ENCODE assay signal across 22 cellular contexts in genomic region chr11:130120045-130120444, GRCh38. TPM values are rescaled to one million over a fixed set of nuclear protein-coding genes. Genes with fewer than 3 reads are reported as not detected.
"Had no signal": no experiment of that assay in that cellular context is flagged by ENCODE, and none has a peak within 500 bp of the region (broad histone marks: within the 10 kb centered on the region; RNA-seq: fewer than 3 reads in every experiment).

No MANE protein-coding gene starts in this region.

- H3K27me3 Mint-ChIP-seq: effector memory CD8-positive, alpha-beta T cell had no signal

- H3K27me3 ChIP-seq: body of pancreas, foreskin keratinocyte, hepatocyte, tibial nerve had no signal

- H3K9me3 ChIP-seq: body of pancreas, lower lobe of right lung, psoas muscle, tibial nerve had no signal

- DNase-seq: activated CD4-positive, alpha-beta T cell treated with anti-CD3 and anti-CD28 coated beads, Interleukin-2, amount 10 ng/mL, durations not matched to agents 24 days and 14 days; activated CD8-positive, alpha-beta T cell treated with anti-CD3 and anti-CD28 coated beads for 36 hours; activated naive CD4-positive, alpha-beta T cell treated with Interleukin-2 at 50 U/mL for 16 hours; activated naive CD8-positive, alpha-beta T cell treated with anti-CD3 and anti-CD28 coated beads, Interleukin-2, amount 10 ng/mL, durations not matched to agents 7 days and 5 days; activated T-cell treated with anti-CD3 and anti-CD28 coated beads, Interleukin-2, amount 50 U/mL, for 24 hours; body of pancreas; effector memory CD8-positive, alpha-beta T cell; foreskin keratinocyte; lower lobe of right lung; psoas muscle; right cardiac atrium; stimulated activated CD4-positive, alpha-beta T cell treated with anti-CD3 and anti-CD28 coated beads, Interleukin-15, amount 100 ng/mL, for 24 hours; stimulated activated CD4-positive, alpha-beta T cell treated with anti-CD3 and anti-CD28 coated beads, Interleukin-2, amount 100 ng/mL, for 48 hours; T1000 had no signal

- H3K9me3 Mint-ChIP-seq: activated CD4-positive, alpha-beta T cell treated with anti-CD3 and anti-CD28 coated beads, Interleukin-2, amount 10 ng/mL, durations not matched to agents 24 days and 14 days; activated CD8-positive, alpha-beta T cell treated with anti-CD3 and anti-CD28 coated beads for 36 hours; activated naive CD8-positive, alpha-beta T cell treated with anti-CD3 and anti-CD28 coated beads, Interleukin-2, amount 10 ng/mL, durations not matched to agents 7 days and 5 days; activated T-cell treated with anti-CD3 and anti-CD28 coated beads, Interleukin-2, amount 50 U/mL, for 24 hours; activated T-helper 2 cell treated with anti-CD3 and anti-CD28 coated beads, Interferon-gamma antibody, Interleukin-2, Interleukin-4, amounts not matched to agents 10 μg/mL and 5 μg/mL and 100 μg/mL, durations not matched to agents 14 hours and 24 hours and 36 hours; effector memory CD8-positive, alpha-beta T cell; mesothelial cell of epicardium; neural crest cell; stimulated activated naive CD8-positive, alpha-beta T cell treated with anti-CD3 and anti-CD28 coated beads, Interleukin-15, Interleukin-2, amounts not matched to agents 100 ng/mL and 50 ng/mL, for 24 hours had no signal

- H3K27ac ChIP-seq: body of pancreas, foreskin keratinocyte, hepatocyte, lower lobe of right lung, psoas muscle, tibial nerve had no signal

- H3K4me2 ChIP-seq: hepatocyte had no signal

- H3K4me1 ChIP-seq: foreskin keratinocyte had no signal

- H3K27ac Mint-ChIP-seq: activated CD4-positive, alpha-beta T cell treated with anti-CD3 and anti-CD28 coated beads, Interleukin-2, amount 10 ng/mL, durations not matched to agents 24 days and 14 days; activated CD8-positive, alpha-beta T cell treated with anti-CD3 and anti-CD28 coated beads for 36 hours; activated naive CD8-positive, alpha-beta T cell treated with anti-CD3 and anti-CD28 coated beads, Interleukin-2, amount 10 ng/mL, durations not matched to agents 7 days and 5 days; activated T-cell treated with anti-CD3 and anti-CD28 coated beads, Interleukin-2, amount 50 U/mL, for 24 hours; activated T-helper 2 cell treated with anti-CD3 and anti-CD28 coated beads, Interferon-gamma antibody, Interleukin-2, Interleukin-4, amounts not matched to agents 10 μg/mL and 5 μg/mL and 100 μg/mL, durations not matched to agents 14 hours and 24 hours and 36 hours; mesothelial cell of epicardium; stimulated activated naive CD8-positive, alpha-beta T cell treated with anti-CD3 and anti-CD28 coated beads, Interleukin-15, Interleukin-2, amounts not matched to agents 100 ng/mL and 50 ng/mL, for 24 hours had no signal

- ATAC-seq: body of pancreas; effector memory CD8-positive, alpha-beta T cell; foreskin keratinocyte; lower lobe of right lung; psoas muscle; right cardiac atrium had no signal

- H3K4me3 Mint-ChIP-seq: activated CD4-positive, alpha-beta T cell treated with anti-CD3 and anti-CD28 coated beads, Interleukin-2, amount 10 ng/mL, durations not matched to agents 24 days and 14 days; activated CD8-positive, alpha-beta T cell treated with anti-CD3 and anti-CD28 coated beads for 36 hours; activated naive CD8-positive, alpha-beta T cell treated with anti-CD3 and anti-CD28 coated beads, Interleukin-2, amount 10 ng/mL, durations not matched to agents 7 days and 5 days; activated T-cell treated with anti-CD3 and anti-CD28 coated beads, Interleukin-2, amount 50 U/mL, for 24 hours; mesothelial cell of epicardium; neural crest cell; stimulated activated naive CD8-positive, alpha-beta T cell treated with anti-CD3 and anti-CD28 coated beads, Interleukin-15, Interleukin-2, amounts not matched to agents 100 ng/mL and 50 ng/mL, for 24 hours had no signal

- H2AFZ ChIP-seq: hepatocyte had no signal

- H3K4me3 ChIP-seq: body of pancreas, hepatocyte, lower lobe of right lung, psoas muscle, tibial nerve had no signal

RNA-seq across cellular contexts. Expression of gene ST14, which starts 39.5 kb away (rescaled TPM):
- total RNA-seq: activated CD4-positive, alpha-beta T cell treated with anti-CD3 and anti-CD28 coated beads, Interleukin-2, amount 10 ng/mL, durations not matched to agents 24 days and 14 days; activated CD8-positive, alpha-beta T cell treated with anti-CD3 and anti-CD28 coated beads for 36 hours; T-helper 1 cell treated with Interleukin-12 subunit alpha and Interleukin-12 subunit beta and Interleukin-4 antibody, amounts not matched to agents 30 ng/mL and 1 ng/mL, for 36 hours had no signal
- polyA plus RNA-seq: fibroblast of lung had no signal
